8 cellular contexts compared by ENCODE assay signal in the genomic region with DNA sequence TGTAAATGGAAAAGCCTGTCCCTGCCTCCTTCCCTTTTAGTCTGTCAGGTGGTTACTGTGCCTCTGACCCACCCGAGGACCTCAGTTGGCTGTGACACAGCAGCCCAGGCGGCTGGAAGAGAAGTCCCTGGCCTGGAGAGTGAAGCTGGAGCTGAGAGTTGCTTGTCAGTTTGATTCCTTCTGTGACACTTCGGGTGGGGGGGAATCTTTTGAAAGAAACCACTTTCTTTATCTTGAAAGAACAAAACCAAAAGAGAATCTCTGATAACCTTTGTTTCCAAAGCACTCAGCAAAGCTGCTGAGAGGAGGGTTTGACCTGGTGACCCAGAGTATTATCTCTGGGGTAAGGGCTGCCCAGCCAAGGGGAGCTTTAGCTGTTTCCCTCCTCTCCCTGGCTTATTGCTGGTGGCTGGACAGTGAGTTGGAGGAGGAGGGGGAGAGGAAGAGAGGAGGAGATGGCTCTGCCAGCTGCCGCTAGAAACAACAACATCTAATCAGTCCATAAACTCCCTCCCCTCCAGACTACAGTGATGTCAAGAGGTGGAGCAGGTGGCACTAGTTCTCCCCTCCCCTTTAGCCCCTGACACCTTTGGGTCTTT. TPM values are rescaled to one million over a fixed set of nuclear protein-coding genes. Genes with fewer than 3 reads are reported as not detected.
DNase-seq lines count a peak whose midpoint lies in the region; TF ChIP-seq lines count a peak whose summit lies in the region.

No MANE protein-coding gene starts in this region.

- H3K4me1 ChIP-seq in stomach = peaks cover 95 to 100% (median 99%) of the 10 kb centered on the region in 4 donors

- intact Hi-C loops in activated T-helper 1 cell treated with anti-CD3 and anti-CD28 coated beads, Interleukin-12 subunit alpha, Interleukin-12 subunit beta, Interleukin-2, Interleukin-4 antibody, amounts not matched to agents 30 ng/mL and 10 ng/mL and 1 ng/mL, durations not matched to agents 14 hours and 24 hours and 36 hours (cut with micrococcal nuclease) = no loop called here
- intact Hi-C loops in stomach (cut with DNase I; ENCODE audit: low total_unique reads) = no loop called here

- TF ChIP-seq CTCF in stomach (IDR thresholded peaks at IDR 0.05) = no peak

- H3K36me3 ChIP-seq in stomach = peaks cover 0 to 7% (median 3%) of the 10 kb centered on the region in 4 donors

- DNase-seq in Ammon's horn (ENCODE audit: low spot score) (peak; percentile 87), NCI-H1105 (lab: John Stamatoyannopoulos, UW) (peak; percentile 43), inferior parietal cortex (ENCODE audit: extremely low spot score) (peak; percentile 72), stomach (no peak), HuH-7.5 (ENCODE audit: low spot score) (no peak), HuH-7 (ENCODE audit: low spot score) (no peak), HPDE6-E6E7 (ENCODE audit: extremely low spot score) (no peak)
- DNase-seq in activated T-helper 1 cell treated with anti-CD3 and anti-CD28 coated beads, Interleukin-12 subunit alpha, Interleukin-12 subunit beta, Interleukin-2, Interleukin-4 antibody, amounts not matched to agents 30 ng/mL and 10 ng/mL and 1 ng/mL, durations not matched to agents 14 hours and 24 hours and 36 hours (ENCODE audit: low spot score) = no peak

- no peak for TF ChIP-seq EP300 in stomach (IDR thresholded peaks at IDR 0.05)

- H3K27me3 ChIP-seq in stomach = no peaks in the 10 kb centered on the region

- peaks cover under 1% of the 10 kb centered on the region for H3K36me3 Mint-ChIP-seq in activated T-helper 1 cell treated with anti-CD3 and anti-CD28 coated beads, Interleukin-12 subunit alpha, Interleukin-12 subunit beta, Interleukin-2, Interleukin-4 antibody, amounts not matched to agents 30 ng/mL and 10 ng/mL and 1 ng/mL, durations not matched to agents 14 hours and 24 hours and 36 hours (ENCODE audit: low read depth)

- no peaks in the 10 kb centered on the region for H3K27me3 Mint-ChIP-seq in activated T-helper 1 cell treated with anti-CD3 and anti-CD28 coated beads, Interleukin-12 subunit alpha, Interleukin-12 subunit beta, Interleukin-2, Interleukin-4 antibody, amounts not matched to agents 30 ng/mL and 10 ng/mL and 1 ng/mL, durations not matched to agents 14 hours and 24 hours and 36 hours (ENCODE audit: insufficient read depth)

- H3K4me3 ChIP-seq in stomach = no peak overlapping the region

- no peak overlapping the region for H3K4me3 Mint-ChIP-seq in activated T-helper 1 cell treated with anti-CD3 and anti-CD28 coated beads, Interleukin-12 subunit alpha, Interleukin-12 subunit beta, Interleukin-2, Interleukin-4 antibody, amounts not matched to agents 30 ng/mL and 10 ng/mL and 1 ng/mL, durations not matched to agents 14 hours and 24 hours and 36 hours

- 9 to 28% (median 16%) methylated on average over 4 of the region's 4 CpGs for WGBS in stomach, 5 donors

- no peaks in the 10 kb centered on the region for H3K9me3 ChIP-seq in stomach

- no peak for TF ChIP-seq POLR2A in stomach (IDR thresholded peaks at IDR 0.05)

- H3K27ac Mint-ChIP-seq in activated T-helper 1 cell treated with anti-CD3 and anti-CD28 coated beads, Interleukin-12 subunit alpha, Interleukin-12 subunit beta, Interleukin-2, Interleukin-4 antibody, amounts not matched to agents 30 ng/mL and 10 ng/mL and 1 ng/mL, durations not matched to agents 14 hours and 24 hours and 36 hours = peak overlapping the region; percentile 9

- peak overlapping the region; percentile 41 to 95 (median 85) for H3K27ac ChIP-seq in stomach

- peaks cover 57% of the 10 kb centered on the region for H3K4me1 Mint-ChIP-seq in activated T-helper 1 cell treated with anti-CD3 and anti-CD28 coated beads, Interleukin-12 subunit alpha, Interleukin-12 subunit beta, Interleukin-2, Interleukin-4 antibody, amounts not matched to agents 30 ng/mL and 10 ng/mL and 1 ng/mL, durations not matched to agents 14 hours and 24 hours and 36 hours (ENCODE audit: low read depth)

- no peaks in the 10 kb centered on the region for H3K9me3 Mint-ChIP-seq in activated T-helper 1 cell treated with anti-CD3 and anti-CD28 coated beads, Interleukin-12 subunit alpha, Interleukin-12 subunit beta, Interleukin-2, Interleukin-4 antibody, amounts not matched to agents 30 ng/mL and 10 ng/mL and 1 ng/mL, durations not matched to agents 14 hours and 24 hours and 36 hours

RNA-seq across cellular contexts. Expression of a gene that starts 34.0 kb away (rescaled TPM):
- total RNA-seq in activated T-helper 1 cell treated with anti-CD3 and anti-CD28 coated beads, Interleukin-12 subunit alpha, Interleukin-12 subunit beta, Interleukin-2, Interleukin-4 antibody, amounts not matched to agents 30 ng/mL and 10 ng/mL and 1 ng/mL, durations not matched to agents 14 hours and 24 hours and 36 hours = 7.4 and 7.9 TPM in 2 replicates
- total RNA-seq in stomach = 10 to 100 TPM; 22.2 to 60.8 (median 37.8) TPM
- polyA plus RNA-seq in stomach = 10 to 100 TPM in 1 of 3 donors, 1 to 10 TPM in 2; 4.4 to 10.4 (median 9.0) TPM

Comparison
In these comparisons a context has a peak if more than half of its experiments do, and no peak if none do; other contexts are left out.
1. DNase-seq: peak in Ammon's horn (single experiment), NCI-H1105 (single experiment) and inferior parietal cortex (single experiment); none in activated T-helper 1 cell treated with anti-CD3 and anti-CD28 coated beads, Interleukin-12 subunit alpha, Interleukin-12 subunit beta, Interleukin-2, Interleukin-4 antibody, amounts not matched to agents 30 ng/mL and 10 ng/mL and 1 ng/mL, durations not matched to agents 14 hours and 24 hours and 36 hours (single experiment), stomach (single experiment), HuH-7.5 (single experiment), HuH-7 (single experiment) and HPDE6-E6E7 (single experiment).